In the genomic region with DNA sequence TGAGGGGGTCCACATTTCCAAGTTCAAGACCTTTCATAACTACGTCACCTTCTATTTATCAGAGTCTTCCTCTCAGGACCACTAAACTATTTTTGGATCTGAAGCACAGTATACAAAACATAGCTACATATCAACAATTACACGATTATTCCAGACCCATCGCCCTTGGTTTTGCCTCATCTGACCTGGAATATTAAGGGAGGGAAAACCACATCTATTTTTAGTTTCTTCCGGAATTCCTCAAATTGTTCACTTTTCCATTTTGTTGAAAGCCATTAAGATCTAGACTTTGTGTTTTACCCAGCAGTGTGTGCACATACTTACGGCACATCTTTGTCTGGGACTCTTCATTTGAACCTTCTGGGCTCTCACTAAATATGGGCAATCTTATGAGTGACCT, we compare ENCODE assay signal across 15 cellular contexts. TPM values are rescaled to one million over a fixed set of nuclear protein-coding genes. Genes with fewer than 3 reads are reported as not detected.
"Had no signal": no experiment of that assay in that cellular context is flagged by ENCODE, and none has a peak within 500 bp of the region (broad histone marks: within the 10 kb centered on the region; RNA-seq: fewer than 3 reads in every experiment).

No MANE protein-coding gene starts in this region.

- H3K4me3 ChIP-seq: coronary artery, pancreas, smooth muscle cell, suprapubic skin had no signal

- H3K27ac ChIP-seq: coronary artery, epithelial cell of prostate, pancreas, suprapubic skin had no signal

- H3K36me3 Mint-ChIP-seq: activated CD4-positive, alpha-beta memory T cell treated with anti-CD3 and anti-CD28 coated beads for 36 hours; stimulated activated naive B cell treated with anti-CD40 and anti-IgM and Interleukin-4, amounts not matched to agents 10 μg/mL and 1 μg/mL and 100 μg/mL, for 72 hours had no signal

- H3K36me3 ChIP-seq: pancreas, suprapubic skin had no signal

- H3K9me3 ChIP-seq: pancreas, suprapubic skin had no signal

- H3K27ac Mint-ChIP-seq: activated CD4-positive, alpha-beta memory T cell treated with anti-CD3 and anti-CD28 coated beads for 36 hours; activated naive CD8-positive, alpha-beta T cell treated with anti-CD3 and anti-CD28 coated beads, Interleukin-2, amount 50 U/mL, for 24 hours; stimulated activated naive B cell treated with anti-CD40 and anti-IgM and Interleukin-4, amounts not matched to agents 10 μg/mL and 1 μg/mL and 100 μg/mL, for 72 hours had no signal

- H3K4me3 Mint-ChIP-seq: activated CD4-positive, alpha-beta memory T cell treated with anti-CD3 and anti-CD28 coated beads for 36 hours; activated naive CD8-positive, alpha-beta T cell treated with anti-CD3 and anti-CD28 coated beads, Interleukin-2, amount 50 U/mL, for 24 hours; stimulated activated naive B cell treated with anti-CD40 and anti-IgM and Interleukin-4, amounts not matched to agents 10 μg/mL and 1 μg/mL and 100 μg/mL, for 72 hours had no signal

- H3K4me1 Mint-ChIP-seq: activated naive CD8-positive, alpha-beta T cell treated with anti-CD3 and anti-CD28 coated beads, Interleukin-2, amount 50 U/mL, for 24 hours had no signal

- DNase-seq: activated CD4-positive, alpha-beta memory T cell treated with anti-CD3 and anti-CD28 coated beads for 36 hours; activated CD4-positive, alpha-beta T cell treated with anti-CD3 and anti-CD28 coated beads for 1 hour; activated CD8-positive, alpha-beta memory T cell treated with anti-CD3 and anti-CD28 coated beads, Interleukin-2, amount 50 U/mL, for 4 hours; activated naive CD4-positive, alpha-beta T cell treated with Interleukin-2 at 50 U/mL for 16 hours; activated naive CD8-positive, alpha-beta T cell treated with anti-CD3 and anti-CD28 coated beads, Interleukin-2, amount 50 U/mL, for 24 hours; caudate nucleus; effector memory CD4-positive, alpha-beta T cell; pancreas; retina; stimulated activated naive B cell treated with anti-CD40 and anti-IgM and Interleukin-4, amounts not matched to agents 10 μg/mL and 1 μg/mL and 100 μg/mL, for 72 hours; T1000 had no signal

- FAIRE-seq: pancreas had no signal

- H3K4me1 ChIP-seq: suprapubic skin had no signal

- H3K9me3 Mint-ChIP-seq: activated CD4-positive, alpha-beta memory T cell treated with anti-CD3 and anti-CD28 coated beads for 36 hours; stimulated activated naive B cell treated with anti-CD40 and anti-IgM and Interleukin-4, amounts not matched to agents 10 μg/mL and 1 μg/mL and 100 μg/mL, for 72 hours had no signal

- ATAC-seq: activated naive CD8-positive, alpha-beta T cell treated with anti-CD3 and anti-CD28 coated beads, Interleukin-2, amount 50 U/mL, for 24 hours; stimulated activated naive B cell treated with anti-CD40 and anti-IgM and Interleukin-4, amounts not matched to agents 10 μg/mL and 1 μg/mL and 100 μg/mL, for 72 hours had no signal

RNA-seq across cellular contexts. Expression of a gene that starts 12.0 kb away (rescaled TPM):
- total RNA-seq: activated CD4-positive, alpha-beta memory T cell treated with anti-CD3 and anti-CD28 coated beads for 36 hours had no signal
- polyA plus RNA-seq: smooth muscle cell had no signal
